Comparison of ENCODE assay signal across 23 cellular contexts in genomic region chr11:11189501-11189900, GRCh38.
A peak's percentile ranks its signal among the peaks of the same experiment; 100 is the strongest.
DNase-seq lines count a peak whose midpoint lies in the region; ATAC-seq and TF ChIP-seq lines count a peak whose summit lies in the region.
"Had no signal": no experiment of that assay in that cellular context is flagged by ENCODE, and none has a peak within 500 bp of the region (broad histone marks: within the 10 kb centered on the region; RNA-seq: fewer than 3 reads in every experiment).

No MANE protein-coding gene starts in this region.

- no peaks in the 10 kb centered on the region for H3K27me3 ChIP-seq in BLaER1 treated with 17β-estradiol and CSF1 and Interleukin-3, amounts not matched to agents 10 nM and 100 nM
- no peaks in the 10 kb centered on the region for H3K27me3 ChIP-seq in breast epithelium
- H3K27me3 ChIP-seq: SJSA1 had no signal

- ATAC-seq in GM21786 (IDR thresholded peaks at IDR 0.05; ENCODE audit: unreplicated experiment) = no peak
- ATAC-seq: Right ventricle myocardium inferior, T-cell had no signal

- H3K9me3 ChIP-seq in BLaER1 treated with 17β-estradiol and CSF1 and Interleukin-3, amounts not matched to agents 10 nM and 100 nM (replicated peaks in 1 of 11) = peaks cover 21 to 54% (median 29%) of the 10 kb centered on the region in 11 experiments; a peak in 21 of 22 replicates
- H3K9me3 ChIP-seq in breast epithelium = peaks cover 3 to 5% of the 10 kb centered on the region in 2 donors
- H3K9me3 ChIP-seq: SJSA1 had no signal

- TF ChIP-seq EP300 in Ishikawa (IDR thresholded peaks at IDR 0.05; ENCODE audit: borderline replicate concordance) = peak; percentile 29; the same call in 1 of the 2 replicates

- intact Hi-C loops in breast epithelium (cut with DNase I; ENCODE audit: low total_unique reads) = no loop called here

- peaks cover 0 to 21% (median 10%) of the 10 kb centered on the region in 10 experiments; a peak in 12 of 20 replicates for H3K4me1 ChIP-seq in BLaER1 treated with 17β-estradiol and CSF1 and Interleukin-3, amounts not matched to agents 10 nM and 100 nM
- H3K4me1 ChIP-seq in breast epithelium = no peaks in the 10 kb centered on the region
- H3K4me1 ChIP-seq: SJSA1 had no signal

- H3K9ac ChIP-seq in BLaER1 treated with 17β-estradiol and CSF1 and Interleukin-3, amounts not matched to agents 10 nM and 100 nM = no peak overlapping the region
- H3K9ac ChIP-seq: GM23248 had no signal

- no peak for TF ChIP-seq CTCF in breast epithelium (IDR thresholded peaks at IDR 0.05)

- DNase-seq in medulla oblongata (ENCODE audit: extremely low spot score) (peak; percentile 57), putamen (ENCODE audit: low spot score) (peak; percentile 12), breast epithelium (ENCODE audit: low spot score in 2 of 2) (no peak)
- DNase-seq in NK-92 treated with Interleukin-12 subunit alpha and Interleukin-12 subunit beta, amount 100 ng/mL, for 24 hours (lab: John Stamatoyannopoulos, UW) = no peak
- DNase-seq: Calu3, DMS153, GM23248, H7, KG1, MG63, NCI-H1417 treated with DMSO at 0.1 percent for 48 hours, NCI-H1694 treated with DMSO at 0.1 percent for 48 hours, NCI-H2081, NCI-H2171 treated with DMSO at 0.1 percent for 48 hours, NCI-H345, NCI-H510A treated with DMSO at 0.1 percent for 48 hours, PC-9, T-cell had no signal

- no peak for TF ChIP-seq POLR2A in breast epithelium (IDR thresholded peaks at IDR 0.05)

- no peak overlapping the region for H3K27ac ChIP-seq in BLaER1 treated with 17β-estradiol and CSF1 and Interleukin-3, amounts not matched to agents 10 nM and 100 nM
- no peak overlapping the region for H3K27ac ChIP-seq in breast epithelium
- H3K27ac ChIP-seq: GM23248, PC-9, SJSA1 had no signal

- H4K20me1 ChIP-seq in BLaER1 treated with 17β-estradiol and CSF1 and Interleukin-3, amounts not matched to agents 10 nM and 100 nM = no peaks in the 10 kb centered on the region

- H3K4me3 ChIP-seq in BLaER1 treated with 17β-estradiol and CSF1 and Interleukin-3, amounts not matched to agents 10 nM and 100 nM = no peak overlapping the region
- H3K4me3 ChIP-seq in breast epithelium = no peak overlapping the region
- H3K4me3 ChIP-seq: GM23248, MG63, PC-9, SJSA1 had no signal

- TF ChIP-seq RAD21 in Ishikawa (IDR thresholded peaks at IDR 0.05; ENCODE audit: low read depth) = no peak

- H3K4me2 ChIP-seq in BLaER1 treated with 17β-estradiol and CSF1 and Interleukin-3, amounts not matched to agents 10 nM and 100 nM = peak overlapping the region in 6 of 11 experiments; percentile 15 to 33 (median 19); a peak in 6 of 22 replicates
- H3K4me2 ChIP-seq: PC-9 had no signal

- no peaks in the 10 kb centered on the region for H3K36me3 ChIP-seq in BLaER1 treated with 17β-estradiol and CSF1 and Interleukin-3, amounts not matched to agents 10 nM and 100 nM
- H3K36me3 ChIP-seq in breast epithelium = no peaks in the 10 kb centered on the region
- H3K36me3 ChIP-seq: MG63, SJSA1 had no signal

TF ChIP-seq in Ishikawa, 13 proteins besides CTCF, POLR2A, EP300 and RAD21:
- TF ChIP-seq CREB1 (IDR thresholded peaks at IDR 0.05; ENCODE audit: low read depth) = no peak
- TF ChIP-seq FOXM1 (IDR thresholded peaks at IDR 0.05; ENCODE audit: borderline replicate concordance, low read depth) = no peak
- no peak for TF ChIP-seq MAX (IDR thresholded peaks at IDR 0.05)
- TF ChIP-seq NFIC (IDR thresholded peaks at IDR 0.05) = no peak
- TF ChIP-seq ZBTB7A (IDR thresholded peaks at IDR 0.05; ENCODE audit: low read depth) = no peak
- TF ChIP-seq EGR1 (IDR thresholded peaks at IDR 0.05) = no peak
- no peak for TF ChIP-seq REST (IDR thresholded peaks at IDR 0.05; ENCODE audit: low read depth)
- TF ChIP-seq YY1 (IDR thresholded peaks at IDR 0.05; ENCODE audit: low read depth) = no peak
- no peak for TF ChIP-seq TAF1 (IDR thresholded peaks at IDR 0.05; ENCODE audit: low read depth)
- TF ChIP-seq USF1 (IDR thresholded peaks at IDR 0.05) = no peak
- no peak for TF ChIP-seq CEBPB (IDR thresholded peaks at IDR 0.05)
- TF ChIP-seq TEAD4 (IDR thresholded peaks at IDR 0.05) = no peak
- TF ChIP-seq TCF12 (IDR thresholded peaks at IDR 0.05; ENCODE audit: low read depth) = no peak

Comparison
In these comparisons a context has a peak if more than half of its experiments do, and no peak if none do; other contexts are left out.
1. DNase-seq: peak in medulla oblongata (single experiment) and putamen (single experiment); none in NK-92 treated with Interleukin-12 subunit alpha and Interleukin-12 subunit beta, amount 100 ng/mL, for 24 hours (single experiment) and breast epithelium (0 of 2).